15 cellular contexts compared by ENCODE assay signal in the genomic region with DNA sequence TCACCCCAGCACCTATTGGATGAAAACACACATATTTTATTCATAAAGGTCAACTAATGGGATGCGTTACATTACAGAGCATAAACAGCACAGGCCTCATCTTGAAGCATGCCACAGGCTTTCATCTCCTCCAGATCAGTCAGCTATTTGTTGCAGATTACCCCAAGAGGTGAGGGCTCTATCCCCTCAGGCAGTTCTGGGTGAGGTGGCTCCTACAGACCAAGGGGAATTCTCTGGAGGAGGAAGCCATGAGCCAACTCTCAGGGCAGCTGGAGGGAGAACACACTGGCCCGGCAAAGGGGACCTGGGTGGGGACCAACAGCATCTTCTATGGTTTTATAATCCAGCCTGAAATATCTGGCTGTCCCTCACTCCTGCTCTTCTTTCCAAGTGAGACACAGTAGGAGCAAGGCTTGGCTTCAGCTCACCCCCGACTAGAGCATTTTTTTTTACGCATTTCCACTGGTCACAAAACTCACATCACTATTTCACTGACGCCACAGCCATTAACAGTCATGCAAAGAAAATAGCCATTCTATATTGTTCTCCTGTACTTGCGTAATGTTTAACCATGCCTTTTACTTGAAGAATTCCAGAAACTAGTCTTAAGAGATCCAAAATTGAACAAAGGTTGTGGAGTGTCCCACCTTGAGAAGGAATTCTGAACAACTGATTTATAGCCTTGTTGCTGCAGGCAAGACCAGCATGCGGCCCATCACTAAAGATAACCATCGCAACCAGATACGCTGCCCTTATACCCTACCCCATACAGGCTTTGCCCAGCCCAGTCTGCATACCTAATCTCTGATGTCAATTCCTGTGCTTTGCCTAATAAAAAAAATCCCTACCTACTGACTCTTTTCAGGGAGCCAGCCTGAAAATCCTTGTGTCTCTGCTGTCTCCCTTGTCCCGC.
DNase-seq lines count a peak whose midpoint lies in the region; ATAC-seq and TF ChIP-seq lines count a peak whose summit lies in the region.
"Had no signal": no experiment of that assay in that cellular context is flagged by ENCODE, and none has a peak within 500 bp of the region (broad histone marks: within the 10 kb centered on the region; RNA-seq: fewer than 3 reads in every experiment).

No MANE protein-coding gene starts in this region.

- H3F3A ChIP-seq in PC-3 (ENCODE audit: low read length, unreplicated experiment) = no peaks in the 10 kb centered on the region

- H3K4me2 ChIP-seq in PC-3 (ENCODE audit: low read length) (peak overlapping the region; percentile 49), hepatocyte (no peak overlapping the region)

- H3K4me1 ChIP-seq in HEK293 (ENCODE audit: control insufficient read depth, insufficient read depth, low read length) (peaks cover 8% of the 10 kb centered on the region), PC-3 (ENCODE audit: insufficient read depth, low read length) (peaks cover 35% of the 10 kb centered on the region), hepatocyte (ENCODE audit: insufficient read depth) (peaks cover 4% of the 10 kb centered on the region)
- H3K4me1 ChIP-seq: gastroesophageal sphincter, testis had no signal

- TF ChIP-seq CTCF in HEK293 (tag by site-specific recombination; IDR thresholded peaks at IDR 0.05) (no peak), PC-3 (conservative IDR thresholded peaks at IDR 0.05; ENCODE audit: low read depth, low read length) (no peak), hepatocyte (IDR thresholded peaks at IDR 0.05; ENCODE audit: poor library complexity) (no peak)

- POLR2A ChIA-PET in HEK293 (lab: Yijun Ruan, JAX) = interaction anchor here (0.7 to 1.3 kb wide), 2 partner anchors 14 to 19 kb away, joined by 3 to 4 read pairs; no protein-coding TSS in a partner anchor
- POLR2A ChIA-PET in PC-3 (lab: Charles Lee; ENCODE audit: unreplicated experiment) = no interaction called here

- intact Hi-C loops in PC-3 (cut with micrococcal nuclease) = no loop called here

- peak overlapping the region; percentile 89 for H3K9ac ChIP-seq in PC-3 (ENCODE audit: low read length)

- CTCF ChIA-PET in HEK293 (lab: Yijun Ruan, JAX) (no interaction called here), PC-3 (lab: Charles Lee) (no interaction called here)

- WGBS in hepatocyte (ENCODE audit: low lambda C conversion rate, missing lambda C conversion rate) = 58% methylated on average over 10 of the region's 10 CpGs

- H2AFZ ChIP-seq in PC-3 (ENCODE audit: low read length) (peak overlapping the region; percentile 23; the same call in 1 of the 2 replicates), hepatocyte (peak overlapping the region; percentile 10)

- H3K9me2 ChIP-seq in PC-3 (replicated peaks; ENCODE audit: low read length) = no peaks in the 10 kb centered on the region
- no peaks in the 10 kb centered on the region for H3K9me2 ChIP-seq in hepatocyte (replicated peaks; ENCODE audit: insufficient read depth)

- BruUV-seq in PC-3 (replicated peaks; lab: Mats Ljungman, UMichigan) = TSS peak; percentile 91

- H3K36me3 ChIP-seq in HEK293 (ENCODE audit: control insufficient read depth in 2 of 2, insufficient read depth in 1 of 2, low read length in 2 of 2) (no peaks in the 10 kb centered on the region), PC-3 (ENCODE audit: low read depth, low read length) (no peaks in the 10 kb centered on the region), hepatocyte (replicated peaks; ENCODE audit: insufficient read depth, low read depth) (no peaks in the 10 kb centered on the region)
- H3K36me3 ChIP-seq: gastroesophageal sphincter had no signal

- H4K20me1 ChIP-seq in PC-3 (ENCODE audit: low read length) (no peaks in the 10 kb centered on the region), hepatocyte (ENCODE audit: insufficient read depth, poor library complexity, severe bottlenecking) (no peaks in the 10 kb centered on the region)

- ATAC-seq in PC-3 = peak; percentile 88
- ATAC-seq in GM18502 (IDR thresholded peaks at IDR 0.05; ENCODE audit: poor library complexity, unreplicated experiment) = no peak
- ATAC-seq: gastroesophageal sphincter, left cardiac atrium had no signal

- H3K9me3 ChIP-seq in HEK293 (ENCODE audit: control insufficient read depth, insufficient read depth, low read depth, low read length) = no peaks in the 10 kb centered on the region
- no peaks in the 10 kb centered on the region for H3K9me3 ChIP-seq in PC-3 (ENCODE audit: low read length)
- no peaks in the 10 kb centered on the region for H3K9me3 ChIP-seq in hepatocyte (ENCODE audit: low read depth)
- H3K9me3 ChIP-seq: gastroesophageal sphincter, testis had no signal

- DNase-seq in PC-3 (peak; percentile 96), hepatocyte (ENCODE audit: low spot score) (peak; percentile 23), mucosa of gallbladder (ENCODE audit: low spot score) (no peak)
- DNase-seq in NK-92 treated with Interleukin-12 subunit alpha and Interleukin-12 subunit beta, amount 100 ng/mL, for 24 hours (lab: John Stamatoyannopoulos, UW) = no peak
- DNase-seq: activated CD4-positive, alpha-beta T cell treated with anti-CD3 and anti-CD28 coated beads, Interleukin-2, amount 10 ng/mL, durations not matched to agents 7 days and 5 days; activated CD8-positive, alpha-beta memory T cell treated with anti-CD3 and anti-CD28 coated beads, Interleukin-2, amount 50 U/mL, for 48 hours; activated effector memory CD4-positive, alpha-beta T cell treated with anti-CD3 and anti-CD28 coated beads, Interleukin-2, amount 50 U/mL, for 16 hours; left cardiac atrium; NCI-H1930; stimulated activated CD4-positive, alpha-beta T cell treated with anti-CD3 and anti-CD28 coated beads, Interleukin-12 subunit alpha, Interleukin-12 subunit beta, amount 100 ng/mL, for 4 hours; testis had no signal

- H3K27me3 ChIP-seq in PC-3 (ENCODE audit: low read length) (no peaks in the 10 kb centered on the region), hepatocyte (no peaks in the 10 kb centered on the region)
- H3K27me3 ChIP-seq: gastroesophageal sphincter, testis had no signal

- H3K79me2 ChIP-seq in PC-3 (ENCODE audit: low read length) = no peaks in the 10 kb centered on the region
- no peaks in the 10 kb centered on the region for H3K79me2 ChIP-seq in hepatocyte

- H3K27ac ChIP-seq in HEK293 (ENCODE audit: extremely low read depth, low read depth, low read length) (no peak overlapping the region), PC-3 (ENCODE audit: low read length) (peak overlapping the region; percentile 96), hepatocyte (peak overlapping the region; percentile 51), temporal lobe (ENCODE audit: low read depth, low read length) (peak overlapping the region; percentile 71)
- H3K27ac ChIP-seq: gastroesophageal sphincter, testis had no signal

- H3K4me3 ChIP-seq in HEK293 (ENCODE audit: low read depth, low read length) (no peak overlapping the region), PC-3 (ENCODE audit: low read length) (peak overlapping the region; percentile 19; the same call in 1 of the 2 replicates), hepatocyte (no peak overlapping the region)
- H3K4me3 ChIP-seq: gastroesophageal sphincter, testis had no signal

TF ChIP-seq in HEK293, 187 proteins besides CTCF, POLR2A, EP300 and RAD21 (continues in another document):
- TF ChIP-seq ZNF76 (tag by site-specific recombination; IDR thresholded peaks at IDR 0.05; ENCODE audit: borderline replicate concordance, low read depth) (no peak), ZNF24 (tag by site-specific recombination; IDR thresholded peaks at IDR 0.05) (no peak), ZNF518A (tag by site-specific recombination; conservative IDR thresholded peaks at IDR 0.05; ENCODE audit: low read depth) (peak; percentile 24; the same call in 1 of the 2 replicates), ZNF600 (tag by site-specific recombination; IDR thresholded peaks at IDR 0.05) (peak; percentile 51), ZNF629 (tag by site-specific recombination; IDR thresholded peaks at IDR 0.05) (peak; percentile 83), MZF1 (tag by site-specific recombination; IDR thresholded peaks at IDR 0.05; ENCODE audit: borderline replicate concordance) (peak; percentile 93; the same call in 1 of the 2 replicates), IKZF3 (tag by site-specific recombination; IDR thresholded peaks at IDR 0.05) (no peak), WT1 (tag by site-specific recombination; IDR thresholded peaks at IDR 0.05) (peak; percentile 57), ZFHX2 (tag by site-specific recombination; conservative IDR thresholded peaks at IDR 0.05) (no peak)

Comparison
In these comparisons a context has a peak if more than half of its experiments do, and no peak if none do; other contexts are left out.
1. DNase-seq: peak in PC-3 (single experiment) and hepatocyte (single experiment); none in NK-92 treated with Interleukin-12 subunit alpha and Interleukin-12 subunit beta, amount 100 ng/mL, for 24 hours (single experiment) and mucosa of gallbladder (single experiment).